Comparison of ENCODE assay signal across 26 cellular contexts in genomic region chr1:222933273-222933672, GRCh38.
"Had no signal": no experiment of that assay in that cellular context is flagged by ENCODE, and none has a peak within 500 bp of the region (broad histone marks: within the 10 kb centered on the region; RNA-seq: fewer than 3 reads in every experiment).

No MANE protein-coding gene starts in this region.

- H3K27me3 ChIP-seq: ascending aorta, breast epithelium, cardiac muscle cell, esophagus squamous epithelium, heart left ventricle had no signal

- H3K27ac ChIP-seq: ascending aorta, breast epithelium, cardiac muscle cell, coronary artery, epithelial cell of prostate, esophagus squamous epithelium had no signal

- DNase-seq: activated CD4-positive, alpha-beta memory T cell treated with anti-CD3 and anti-CD28 coated beads, Interleukin-2, amount 10 ng/mL, durations not matched to agents 7 days and 5 days; activated CD4-positive, alpha-beta T cell treated with anti-CD3 and anti-CD28 coated beads for 1 hour; activated CD4-positive, alpha-beta T cell treated with anti-CD3 and anti-CD28 coated beads for 4 hours; activated CD4-positive, alpha-beta T cell treated with anti-CD3 and anti-CD28 coated beads, Interleukin-2, amount 10 ng/mL, durations not matched to agents 7 days and 5 days; activated CD4-positive, alpha-beta T cell treated with anti-CD3 and anti-CD28 coated beads, Interleukin-2, amount 50 U/mL, for 4 hours; activated effector memory CD4-positive, alpha-beta T cell treated with Interleukin-2 at 50 U/mL for 16 hours; activated gamma-delta T cell treated with Interleukin-2 at 50 U/mL for 16 hours; activated naive CD4-positive, alpha-beta T cell treated with anti-CD3 and anti-CD28 coated beads, Interleukin-2, amount 50 U/mL, for 16 hours; activated naive CD4-positive, alpha-beta T cell treated with Interleukin-2 at 50 U/mL for 16 hours; activated T-cell treated with anti-CD3 and anti-CD28 coated beads, Interleukin-2, amount 50 U/mL, for 4 hours; central memory CD4-positive, alpha-beta T cell; cerebellar nuclear complex; effector CD4-positive, alpha-beta T cell; effector memory CD8-positive, alpha-beta T cell; esophagus squamous epithelium; foreskin melanocyte; glutamatergic neuron; heart left ventricle; T-helper 2 cell had no signal

- H3K36me3 ChIP-seq: ascending aorta, breast epithelium, cardiac muscle cell, esophagus squamous epithelium, heart left ventricle had no signal

- H3K4me1 ChIP-seq: ascending aorta, breast epithelium had no signal

- ATAC-seq: activated T-cell treated with anti-CD3 and anti-CD28 coated beads, Interleukin-2, amount 50 U/mL, for 4 hours; activated T-helper 17 cell treated with anti-CD3 and anti-CD28 coated beads, Interleukin-2, amount 50 U/mL, for 72 hours; effector memory CD8-positive, alpha-beta T cell; heart left ventricle; WTC11 had no signal

- H3K4me3 ChIP-seq: ascending aorta, breast epithelium, cardiac muscle cell, coronary artery, esophagus squamous epithelium, heart left ventricle had no signal

- H3K9me3 ChIP-seq: ascending aorta, breast epithelium, esophagus squamous epithelium, heart left ventricle had no signal
